In the genomic region with DNA sequence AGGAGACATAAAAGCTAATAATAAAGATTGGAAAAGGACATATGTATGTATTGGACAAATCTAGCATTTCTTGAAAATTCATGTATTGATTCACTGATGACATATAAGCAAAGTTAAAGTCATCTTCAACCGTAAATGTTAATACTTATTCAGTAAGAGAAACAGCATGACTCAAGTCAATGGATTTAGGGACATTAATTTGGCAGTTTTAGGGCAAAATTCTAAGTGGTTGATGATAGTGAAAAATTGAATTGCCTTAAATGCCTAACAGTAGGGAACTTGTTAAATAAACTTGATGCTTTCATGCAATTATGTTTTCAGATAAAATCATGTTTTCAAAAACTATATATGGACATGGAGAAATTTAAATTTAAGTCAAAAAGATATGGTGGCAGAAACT, we compare ENCODE assay signal across 14 cellular contexts.
A peak's percentile ranks its signal among the peaks of the same experiment; 100 is the strongest.
DNase-seq lines count a peak whose midpoint lies in the region; TF ChIP-seq lines count a peak whose summit lies in the region.
"Had no signal": no experiment of that assay in that cellular context is flagged by ENCODE, and none has a peak within 500 bp of the region (broad histone marks: within the 10 kb centered on the region; RNA-seq: fewer than 3 reads in every experiment).

No MANE protein-coding gene starts in this region.

- H3K4me3 ChIP-seq in HUES48 (ENCODE audit: low read depth, low read length) = no peak overlapping the region
- 0 out of 2 replicates have a peak overlapping the region, but pooled peaks have one; percentile 9 for H3K4me3 ChIP-seq in WI38 (ENCODE audit: low read depth, low read length)
- H3K4me3 ChIP-seq in skin epidermis = no peak overlapping the region

- H3K27ac ChIP-seq in HUES48 (ENCODE audit: low read depth, low read length) (peak overlapping the region; percentile 87), skin epidermis (peak overlapping the region in 12 of 21 experiments; percentile 15 to 93 (median 86))

- DNase-seq in iris pigment epithelial cell (ENCODE audit: low read depth) = peak; percentile 34
- no peak for DNase-seq in NK-92 treated with Interleukin-12 subunit alpha and Interleukin-12 subunit beta, amount 100 ng/mL, for 24 hours (lab: John Stamatoyannopoulos, UW)
- DNase-seq in activated naive CD4-positive, alpha-beta T cell treated with Interleukin-2 at 50 U/mL for 16 hours = no peak
- DNase-seq in activated effector memory CD4-positive, alpha-beta T cell treated with anti-CD3 and anti-CD28 coated beads, Interleukin-2, amount 50 U/mL, for 16 hours = no peak
- no peak for DNase-seq in OCI-M2 (lab: John Stamatoyannopoulos, UW; ENCODE audit: unreplicated experiment)
- DNase-seq: amygdala; DMS79; naive thymus-derived CD8-positive, alpha-beta T cell; NCI-H1092 treated with DMSO at 0.1 percent for 48 hours; NCI-H524 treated with DMSO at 0.1 percent for 48 hours; stimulated activated naive CD4-positive, alpha-beta T cell treated with Interleukin-2 at 50 U/mL for 16 hours had no signal

- no peak overlapping the region for H3K9ac ChIP-seq in HUES48 (ENCODE audit: low read depth, low read length)

- H3K9me3 ChIP-seq in HUES48 (ENCODE audit: control insufficient read depth, insufficient read depth, low read length) = no peaks in the 10 kb centered on the region

- TF ChIP-seq CTCF in WI38 (IDR thresholded peaks at IDR 0.05; ENCODE audit: low read depth, low read length) = no peak

- H3K27me3 ChIP-seq in HUES48 (ENCODE audit: control insufficient read depth, insufficient read depth, low read length) = no peaks in the 10 kb centered on the region

- peaks cover 27% of the 10 kb centered on the region for H3K4me1 ChIP-seq in HUES48 (ENCODE audit: control insufficient read depth, insufficient read depth, low read length)

- H3K36me3 ChIP-seq in HUES48 (ENCODE audit: control insufficient read depth, insufficient read depth, low read length) = no peaks in the 10 kb centered on the region
